13 cellular contexts compared by ENCODE assay signal in genomic region chr20:44552568-44552949, GRCh38. TPM values are rescaled to one million over a fixed set of nuclear protein-coding genes. Genes with fewer than 3 reads are reported as not detected.
DNase-seq lines count a peak whose midpoint lies in the region; ATAC-seq and TF ChIP-seq lines count a peak whose summit lies in the region.
"Had no signal": no experiment of that assay in that cellular context is flagged by ENCODE, and none has a peak within 500 bp of the region (broad histone marks: within the 10 kb centered on the region; RNA-seq: fewer than 3 reads in every experiment).

No MANE protein-coding gene starts in this region.

- ATAC-seq in stimulated activated naive CD8-positive, alpha-beta T cell treated with anti-CD3 and anti-CD28 coated beads, Interleukin-15, amount 100 ng/mL, for 72 hours: no peak

- peak overlapping the region; percentile 45 for H3K27ac Mint-ChIP-seq in stimulated activated naive CD8-positive, alpha-beta T cell treated with anti-CD3 and anti-CD28 coated beads, Interleukin-15, Interleukin-2, amounts not matched to agents 100 ng/mL and 50 ng/mL, for 24 hours
- peak overlapping the region in 1 of 2 donors; percentile 48 for H3K27ac Mint-ChIP-seq in stimulated activated naive CD8-positive, alpha-beta T cell treated with anti-CD3 and anti-CD28 coated beads, Interleukin-15, amount 100 ng/mL, for 72 hours
- peak overlapping the region in 3 of 5 experiments; percentile 66 to 94 (median 78) for H3K27ac Mint-ChIP-seq in brain
- peak overlapping the region; percentile 86 for H3K27ac Mint-ChIP-seq in nephron progenitor cell
- H3K27ac Mint-ChIP-seq: activated naive CD4-positive, alpha-beta T cell treated with anti-CD3 and anti-CD28 coated beads, Interleukin-2, amount 10 ng/mL, durations not matched to agents 7 days and 5 days had no signal

- peaks cover 22% of the 10 kb centered on the region for H3K4me1 Mint-ChIP-seq in stimulated activated naive CD8-positive, alpha-beta T cell treated with anti-CD3 and anti-CD28 coated beads, Interleukin-15, Interleukin-2, amounts not matched to agents 100 ng/mL and 50 ng/mL, for 24 hours (ENCODE audit: low read depth)
- peaks cover 14% of the 10 kb centered on the region for H3K4me1 Mint-ChIP-seq in stimulated activated naive CD8-positive, alpha-beta T cell treated with anti-CD3 and anti-CD28 coated beads, Interleukin-15, amount 100 ng/mL, for 72 hours
- H3K4me1 Mint-ChIP-seq in brain (peaks cover 46% of the 10 kb centered on the region), nephron progenitor cell (peaks cover 15% of the 10 kb centered on the region)

- DNase-seq in stimulated activated naive CD8-positive, alpha-beta T cell treated with anti-CD3 and anti-CD28 coated beads, Interleukin-15, amount 100 ng/mL, for 72 hours: no peak
- DNase-seq in nephron progenitor cell: no peak
- no peak for DNase-seq in NK-92 (lab: John Stamatoyannopoulos, UW; ENCODE audit: unreplicated experiment)
- DNase-seq in substantia nigra (lab: John Stamatoyannopoulos, UW): no peak
- DNase-seq in NCI-H526 (lab: John Stamatoyannopoulos, UW): no peak
- DNase-seq in putamen (ENCODE audit: low spot score): no peak
- DNase-seq: activated CD4-positive, alpha-beta T cell treated with anti-CD3 and anti-CD28 coated beads for 1 hour; activated naive CD4-positive, alpha-beta T cell treated with anti-CD3 and anti-CD28 coated beads, Interleukin-2, amount 10 ng/mL, durations not matched to agents 7 days and 5 days; kidney; NCI-H748 treated with DMSO at 0.1 percent for 48 hours had no signal

- H3K9me3 Mint-ChIP-seq in stimulated activated naive CD8-positive, alpha-beta T cell treated with anti-CD3 and anti-CD28 coated beads, Interleukin-15, Interleukin-2, amounts not matched to agents 100 ng/mL and 50 ng/mL, for 24 hours: no peaks in the 10 kb centered on the region
- no peaks in the 10 kb centered on the region for H3K9me3 Mint-ChIP-seq in stimulated activated naive CD8-positive, alpha-beta T cell treated with anti-CD3 and anti-CD28 coated beads, Interleukin-15, amount 100 ng/mL, for 72 hours
- no peaks in the 10 kb centered on the region for H3K9me3 Mint-ChIP-seq in brain
- H3K9me3 Mint-ChIP-seq in nephron progenitor cell: no peaks in the 10 kb centered on the region
- H3K9me3 Mint-ChIP-seq: activated naive CD4-positive, alpha-beta T cell treated with anti-CD3 and anti-CD28 coated beads, Interleukin-2, amount 10 ng/mL, durations not matched to agents 7 days and 5 days had no signal

- H3K27ac ChIP-seq in substantia nigra (ENCODE audit: low read depth, low read length, poor library complexity, severe bottlenecking): no peak overlapping the region
- H3K27ac ChIP-seq: BLaER1 treated with 17β-estradiol and CSF1 and Interleukin-3, amounts not matched to agents 10 nM and 100 nM had no signal

- no peak for TF ChIP-seq CTCF in brain (conservative IDR thresholded peaks at IDR 0.05)
- no peak for TF ChIP-seq CTCF in nephron progenitor cell (IDR thresholded peaks at IDR 0.05)

- H3K27me3 Mint-ChIP-seq in stimulated activated naive CD8-positive, alpha-beta T cell treated with anti-CD3 and anti-CD28 coated beads, Interleukin-15, Interleukin-2, amounts not matched to agents 100 ng/mL and 50 ng/mL, for 24 hours: no peaks in the 10 kb centered on the region
- no peaks in the 10 kb centered on the region for H3K27me3 Mint-ChIP-seq in stimulated activated naive CD8-positive, alpha-beta T cell treated with anti-CD3 and anti-CD28 coated beads, Interleukin-15, amount 100 ng/mL, for 72 hours
- H3K27me3 Mint-ChIP-seq in brain (no peaks in the 10 kb centered on the region), nephron progenitor cell (ENCODE audit: low read depth, poor library complexity) (no peaks in the 10 kb centered on the region)

- H3K36me3 Mint-ChIP-seq in stimulated activated naive CD8-positive, alpha-beta T cell treated with anti-CD3 and anti-CD28 coated beads, Interleukin-15, Interleukin-2, amounts not matched to agents 100 ng/mL and 50 ng/mL, for 24 hours (ENCODE audit: low read depth): no peaks in the 10 kb centered on the region
- no peaks in the 10 kb centered on the region for H3K36me3 Mint-ChIP-seq in brain
- H3K36me3 Mint-ChIP-seq in nephron progenitor cell (ENCODE audit: low read depth): no peaks in the 10 kb centered on the region
- H3K36me3 Mint-ChIP-seq: activated naive CD4-positive, alpha-beta T cell treated with anti-CD3 and anti-CD28 coated beads, Interleukin-2, amount 10 ng/mL, durations not matched to agents 7 days and 5 days had no signal

- no peak overlapping the region for H3K4me3 Mint-ChIP-seq in stimulated activated naive CD8-positive, alpha-beta T cell treated with anti-CD3 and anti-CD28 coated beads, Interleukin-15, Interleukin-2, amounts not matched to agents 100 ng/mL and 50 ng/mL, for 24 hours
- H3K4me3 Mint-ChIP-seq in stimulated activated naive CD8-positive, alpha-beta T cell treated with anti-CD3 and anti-CD28 coated beads, Interleukin-15, amount 100 ng/mL, for 72 hours: no peak overlapping the region
- H3K4me3 Mint-ChIP-seq in brain: peak overlapping the region in 1 of 5 experiments; percentile 24
- H3K4me3 Mint-ChIP-seq in nephron progenitor cell: no peak overlapping the region
- H3K4me3 Mint-ChIP-seq: activated naive CD4-positive, alpha-beta T cell treated with anti-CD3 and anti-CD28 coated beads, Interleukin-2, amount 10 ng/mL, durations not matched to agents 7 days and 5 days had no signal

RNA-seq across cellular contexts. Expression of gene PKIG, which starts 29.8 kb away (rescaled TPM):
- polyA plus RNA-seq in brain (ENCODE audit: insufficient read depth, low read depth, low replicate concordance): 131 TPM

RNA-seq across cellular contexts. Expression of gene SERINC3, which starts 30.7 kb away (rescaled TPM):
- polyA plus RNA-seq in brain (ENCODE audit: insufficient read depth, low read depth, low replicate concordance): 104 TPM
